1 cellular context compared by ENCODE assay signal in the genomic region with DNA sequence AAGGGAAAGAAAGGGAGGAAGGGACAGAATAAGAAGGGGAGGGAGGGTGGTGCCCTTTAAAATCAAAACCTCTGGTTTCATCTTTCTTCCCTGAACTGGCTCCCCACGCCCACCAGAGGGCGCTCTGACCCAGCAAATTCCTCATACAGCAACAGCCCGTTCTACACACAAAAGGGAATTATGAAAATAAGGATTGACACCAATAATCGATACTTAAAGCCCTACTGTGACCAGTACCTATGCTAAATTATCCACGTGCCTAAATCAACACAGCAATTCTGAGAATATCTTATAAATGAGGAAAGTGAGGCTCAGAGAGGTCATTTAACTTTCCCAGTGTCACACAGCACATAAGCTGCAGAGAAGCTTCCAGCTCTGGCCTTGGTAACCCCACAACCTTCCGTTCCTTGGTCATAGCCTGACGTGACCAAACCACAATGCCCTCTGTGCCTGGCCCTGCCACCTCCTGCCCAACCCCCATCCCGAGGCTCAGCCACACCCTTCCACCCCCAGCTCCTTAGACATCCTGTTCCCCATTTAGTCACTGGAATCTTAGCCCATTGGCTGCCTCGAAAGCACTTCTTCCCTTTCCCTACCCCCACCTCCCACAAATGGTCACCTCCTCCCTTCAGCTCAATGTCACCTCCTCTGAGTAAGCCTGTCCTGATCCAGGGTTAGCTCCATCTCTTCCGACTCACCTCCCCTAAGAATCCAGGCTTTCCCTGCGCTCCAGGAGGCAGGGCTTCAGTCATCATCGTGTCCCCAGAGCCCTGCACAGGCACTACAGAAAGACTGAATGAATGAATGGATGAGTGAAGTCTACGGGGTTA.
A peak's percentile ranks its signal among the peaks of the same experiment; 100 is the strongest.
TF ChIP-seq lines count a peak whose summit lies in the region.

No MANE protein-coding gene starts in this region.

TF ChIP-seq in SK-N-SH, 30 proteins besides CTCF, POLR2A, EP300 and RAD21 (continued from another document):
- TF ChIP-seq, protein P1, sequence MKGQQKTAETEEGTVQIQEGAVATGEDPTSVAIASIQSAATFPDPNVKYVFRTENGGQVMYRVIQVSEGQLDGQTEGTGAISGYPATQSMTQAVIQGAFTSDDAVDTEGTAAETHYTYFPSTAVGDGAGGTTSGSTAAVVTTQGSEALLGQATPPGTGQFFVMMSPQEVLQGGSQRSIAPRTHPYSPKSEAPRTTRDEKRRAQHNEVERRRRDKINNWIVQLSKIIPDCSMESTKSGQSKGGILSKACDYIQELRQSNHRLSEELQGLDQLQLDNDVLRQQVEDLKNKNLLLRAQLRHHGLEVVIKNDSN (IDR thresholded peaks at IDR 0.05; ENCODE audit: borderline replicate concordance, low read depth) = no peak
- TF ChIP-seq SMC3 (IDR thresholded peaks at IDR 0.05; ENCODE audit: low read depth, low read length) = peak; percentile 87
- no peak for TF ChIP-seq GABPA (IDR thresholded peaks at IDR 0.05; ENCODE audit: low read depth)
- peak; percentile 51 for TF ChIP-seq CHD2 (IDR thresholded peaks at IDR 0.05; ENCODE audit: low read length, partially characterized antibody)
- TF ChIP-seq, protein P2, sequence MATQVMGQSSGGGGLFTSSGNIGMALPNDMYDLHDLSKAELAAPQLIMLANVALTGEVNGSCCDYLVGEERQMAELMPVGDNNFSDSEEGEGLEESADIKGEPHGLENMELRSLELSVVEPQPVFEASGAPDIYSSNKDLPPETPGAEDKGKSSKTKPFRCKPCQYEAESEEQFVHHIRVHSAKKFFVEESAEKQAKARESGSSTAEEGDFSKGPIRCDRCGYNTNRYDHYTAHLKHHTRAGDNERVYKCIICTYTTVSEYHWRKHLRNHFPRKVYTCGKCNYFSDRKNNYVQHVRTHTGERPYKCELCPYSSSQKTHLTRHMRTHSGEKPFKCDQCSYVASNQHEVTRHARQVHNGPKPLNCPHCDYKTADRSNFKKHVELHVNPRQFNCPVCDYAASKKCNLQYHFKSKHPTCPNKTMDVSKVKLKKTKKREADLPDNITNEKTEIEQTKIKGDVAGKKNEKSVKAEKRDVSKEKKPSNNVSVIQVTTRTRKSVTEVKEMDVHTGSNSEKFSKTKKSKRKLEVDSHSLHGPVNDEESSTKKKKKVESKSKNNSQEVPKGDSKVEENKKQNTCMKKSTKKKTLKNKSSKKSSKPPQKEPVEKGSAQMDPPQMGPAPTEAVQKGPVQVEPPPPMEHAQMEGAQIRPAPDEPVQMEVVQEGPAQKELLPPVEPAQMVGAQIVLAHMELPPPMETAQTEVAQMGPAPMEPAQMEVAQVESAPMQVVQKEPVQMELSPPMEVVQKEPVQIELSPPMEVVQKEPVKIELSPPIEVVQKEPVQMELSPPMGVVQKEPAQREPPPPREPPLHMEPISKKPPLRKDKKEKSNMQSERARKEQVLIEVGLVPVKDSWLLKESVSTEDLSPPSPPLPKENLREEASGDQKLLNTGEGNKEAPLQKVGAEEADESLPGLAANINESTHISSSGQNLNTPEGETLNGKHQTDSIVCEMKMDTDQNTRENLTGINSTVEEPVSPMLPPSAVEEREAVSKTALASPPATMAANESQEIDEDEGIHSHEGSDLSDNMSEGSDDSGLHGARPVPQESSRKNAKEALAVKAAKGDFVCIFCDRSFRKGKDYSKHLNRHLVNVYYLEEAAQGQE (IDR thresholded peaks at IDR 0.05; ENCODE audit: low read depth, low read length) = no peak
- no peak for TF ChIP-seq FOSL2 (IDR thresholded peaks at IDR 0.05; ENCODE audit: borderline replicate concordance, low read depth)
- TF ChIP-seq SIN3A (IDR thresholded peaks at IDR 0.05; ENCODE audit: borderline replicate concordance, low read depth, low read length) = no peak
- peak; percentile 58; the same call in 1 of the 2 replicates for TF ChIP-seq RCOR1 (IDR thresholded peaks at IDR 0.05; ENCODE audit: low read length)
